Comparison of ENCODE assay signal across 1 cellular context in genomic region chr9:114097613-114098020, GRCh38.
TF ChIP-seq lines count a peak whose summit lies in the region.

No MANE protein-coding gene starts in this region.

TF ChIP-seq in HepG2, 621 proteins besides CTCF, POLR2A, EP300 and RAD21:
- TF ChIP-seq ZNF629 (CRISPR knock-in tag; conservative IDR thresholded peaks at IDR 0.05) (peak; percentile 93), ZNF569 (CRISPR knock-in tag; IDR thresholded peaks at IDR 0.05; ENCODE audit: borderline replicate concordance) (no peak), ZFP62 (CRISPR knock-in tag; IDR thresholded peaks at IDR 0.05) (no peak), ATAD3A (CRISPR knock-in tag; IDR thresholded peaks at IDR 0.05) (no peak), ZNF879 (CRISPR knock-in tag; IDR thresholded peaks at IDR 0.05) (no peak), ZBTB33 (CRISPR knock-in tag; IDR thresholded peaks at IDR 0.05) (peak; percentile 51; the same call in 1 of the 2 replicates)
